Comparison of ENCODE assay signal across 1 cellular context in the genomic region with DNA sequence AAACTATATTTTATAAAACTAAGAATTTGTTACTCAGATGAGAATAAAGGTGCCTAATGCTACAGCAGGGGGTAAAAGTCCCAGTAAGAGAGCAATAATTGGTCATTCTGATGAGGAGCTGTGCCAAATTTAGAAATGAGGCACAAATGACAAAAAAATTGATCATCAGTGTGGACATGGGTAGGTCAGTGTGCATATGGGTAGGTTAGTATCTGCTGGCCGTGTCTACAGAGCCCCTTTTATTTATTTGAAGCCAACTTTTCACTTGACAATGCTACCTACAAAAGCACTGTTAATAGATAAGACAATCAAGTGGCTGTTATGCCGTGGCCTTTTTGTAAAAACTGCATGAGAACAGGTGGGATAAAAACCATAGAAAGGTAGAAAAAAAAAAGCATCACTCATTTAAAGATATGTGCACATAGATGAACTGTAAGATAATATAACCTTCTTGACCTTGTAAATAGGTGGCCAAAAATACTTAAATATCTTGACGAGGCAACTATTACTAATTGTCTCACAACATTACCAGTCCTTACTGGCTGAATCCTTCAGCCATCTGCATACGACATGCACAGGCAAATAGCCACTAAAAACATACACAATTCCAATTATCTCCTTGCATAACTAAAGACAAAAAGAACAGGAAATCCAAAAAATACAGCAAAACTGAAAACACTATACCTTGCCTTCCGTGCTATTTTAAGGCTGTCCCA.
TF ChIP-seq lines count a peak whose summit lies in the region.

No MANE protein-coding gene starts in this region.

TF ChIP-seq in WTC11, 78 proteins besides CTCF, POLR2A, EP300 and RAD21 (continued from another document):
- TF ChIP-seq, protein P1, sequence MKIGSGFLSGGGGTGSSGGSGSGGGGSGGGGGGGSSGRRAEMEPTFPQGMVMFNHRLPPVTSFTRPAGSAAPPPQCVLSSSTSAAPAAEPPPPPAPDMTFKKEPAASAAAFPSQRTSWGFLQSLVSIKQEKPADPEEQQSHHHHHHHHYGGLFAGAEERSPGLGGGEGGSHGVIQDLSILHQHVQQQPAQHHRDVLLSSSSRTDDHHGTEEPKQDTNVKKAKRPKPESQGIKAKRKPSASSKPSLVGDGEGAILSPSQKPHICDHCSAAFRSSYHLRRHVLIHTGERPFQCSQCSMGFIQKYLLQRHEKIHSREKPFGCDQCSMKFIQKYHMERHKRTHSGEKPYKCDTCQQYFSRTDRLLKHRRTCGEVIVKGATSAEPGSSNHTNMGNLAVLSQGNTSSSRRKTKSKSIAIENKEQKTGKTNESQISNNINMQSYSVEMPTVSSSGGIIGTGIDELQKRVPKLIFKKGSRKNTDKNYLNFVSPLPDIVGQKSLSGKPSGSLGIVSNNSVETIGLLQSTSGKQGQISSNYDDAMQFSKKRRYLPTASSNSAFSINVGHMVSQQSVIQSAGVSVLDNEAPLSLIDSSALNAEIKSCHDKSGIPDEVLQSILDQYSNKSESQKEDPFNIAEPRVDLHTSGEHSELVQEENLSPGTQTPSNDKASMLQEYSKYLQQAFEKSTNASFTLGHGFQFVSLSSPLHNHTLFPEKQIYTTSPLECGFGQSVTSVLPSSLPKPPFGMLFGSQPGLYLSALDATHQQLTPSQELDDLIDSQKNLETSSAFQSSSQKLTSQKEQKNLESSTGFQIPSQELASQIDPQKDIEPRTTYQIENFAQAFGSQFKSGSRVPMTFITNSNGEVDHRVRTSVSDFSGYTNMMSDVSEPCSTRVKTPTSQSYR (CRISPR knock-in tag; IDR thresholded peaks at IDR 0.05), result no peak
- TF ChIP-seq, protein P2, sequence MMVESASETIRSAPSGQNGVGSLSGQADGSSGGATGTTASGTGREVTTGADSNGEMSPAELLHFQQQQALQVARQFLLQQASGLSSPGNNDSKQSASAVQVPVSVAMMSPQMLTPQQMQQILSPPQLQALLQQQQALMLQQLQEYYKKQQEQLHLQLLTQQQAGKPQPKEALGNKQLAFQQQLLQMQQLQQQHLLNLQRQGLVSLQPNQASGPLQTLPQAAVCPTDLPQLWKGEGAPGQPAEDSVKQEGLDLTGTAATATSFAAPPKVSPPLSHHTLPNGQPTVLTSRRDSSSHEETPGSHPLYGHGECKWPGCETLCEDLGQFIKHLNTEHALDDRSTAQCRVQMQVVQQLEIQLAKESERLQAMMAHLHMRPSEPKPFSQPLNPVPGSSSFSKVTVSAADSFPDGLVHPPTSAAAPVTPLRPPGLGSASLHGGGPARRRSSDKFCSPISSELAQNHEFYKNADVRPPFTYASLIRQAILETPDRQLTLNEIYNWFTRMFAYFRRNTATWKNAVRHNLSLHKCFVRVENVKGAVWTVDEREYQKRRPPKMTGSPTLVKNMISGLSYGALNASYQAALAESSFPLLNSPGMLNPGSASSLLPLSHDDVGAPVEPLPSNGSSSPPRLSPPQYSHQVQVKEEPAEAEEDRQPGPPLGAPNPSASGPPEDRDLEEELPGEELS (CRISPR knock-in tag; IDR thresholded peaks at IDR 0.05), result no peak
- no peak for TF ChIP-seq NR1H2 (CRISPR knock-in tag; IDR thresholded peaks at IDR 0.05)
- TF ChIP-seq NFE2L1 (CRISPR knock-in tag; IDR thresholded peaks at IDR 0.05), result no peak
- no peak for TF ChIP-seq RORB (CRISPR knock-in tag; IDR thresholded peaks at IDR 0.05)
- no peak for TF ChIP-seq CDX4 (CRISPR knock-in tag; IDR thresholded peaks at IDR 0.05; ENCODE audit: borderline replicate concordance)
- TF ChIP-seq SMAD4 (CRISPR knock-in tag; IDR thresholded peaks at IDR 0.05), result no peak
- TF ChIP-seq HMGA2 (CRISPR knock-in tag; IDR thresholded peaks at IDR 0.05), result no peak
- TF ChIP-seq, protein P3, sequence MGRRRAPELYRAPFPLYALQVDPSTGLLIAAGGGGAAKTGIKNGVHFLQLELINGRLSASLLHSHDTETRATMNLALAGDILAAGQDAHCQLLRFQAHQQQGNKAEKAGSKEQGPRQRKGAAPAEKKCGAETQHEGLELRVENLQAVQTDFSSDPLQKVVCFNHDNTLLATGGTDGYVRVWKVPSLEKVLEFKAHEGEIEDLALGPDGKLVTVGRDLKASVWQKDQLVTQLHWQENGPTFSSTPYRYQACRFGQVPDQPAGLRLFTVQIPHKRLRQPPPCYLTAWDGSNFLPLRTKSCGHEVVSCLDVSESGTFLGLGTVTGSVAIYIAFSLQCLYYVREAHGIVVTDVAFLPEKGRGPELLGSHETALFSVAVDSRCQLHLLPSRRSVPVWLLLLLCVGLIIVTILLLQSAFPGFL (CRISPR knock-in tag; IDR thresholded peaks at IDR 0.05; ENCODE audit: borderline replicate concordance), result no peak
- TF ChIP-seq ZNF532 (CRISPR knock-in tag; IDR thresholded peaks at IDR 0.05; ENCODE audit: borderline replicate concordance), result no peak
